ENCODE assay signal across 20 cellular contexts in the genomic region with DNA sequence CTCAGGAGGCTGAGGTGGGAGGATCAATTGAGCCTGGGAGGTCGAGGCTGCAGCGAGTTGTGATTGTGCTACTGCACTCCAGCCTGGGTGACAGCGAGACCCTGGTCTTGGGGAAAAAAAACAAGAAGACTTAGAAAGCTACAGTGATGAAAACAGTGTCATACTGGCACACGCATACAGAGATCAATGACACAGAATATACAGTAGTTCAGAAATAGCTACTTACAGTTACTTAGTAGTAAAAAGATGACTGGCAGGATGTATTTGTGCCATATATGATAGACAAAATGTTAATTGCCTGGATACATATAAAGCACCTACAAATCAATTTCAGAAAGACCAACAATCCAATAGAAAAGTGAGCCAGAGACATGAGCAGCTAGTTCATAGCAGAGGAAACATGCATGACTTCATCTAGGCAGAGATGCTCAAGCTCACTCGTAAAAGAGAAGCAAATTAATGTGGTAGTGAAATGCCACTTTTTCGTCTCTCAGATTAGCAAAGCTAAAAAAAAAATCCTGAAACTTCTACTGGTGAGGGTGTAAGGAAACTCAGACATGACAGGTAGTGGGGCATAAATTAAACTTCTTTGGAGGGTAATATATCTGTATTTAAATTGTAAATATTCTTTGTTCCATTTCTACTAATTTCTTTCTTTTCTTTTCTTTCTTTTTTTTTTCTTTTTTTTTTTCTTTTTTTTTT. TPM values are rescaled to one million over a fixed set of nuclear protein-coding genes. Genes with fewer than 3 reads are reported as not detected.
DNase-seq lines count a peak whose midpoint lies in the region; ATAC-seq and TF ChIP-seq lines count a peak whose summit lies in the region.
"Had no signal": no experiment of that assay in that cellular context is flagged by ENCODE, and none has a peak within 500 bp of the region (broad histone marks: within the 10 kb centered on the region; RNA-seq: fewer than 3 reads in every experiment).

No MANE protein-coding gene starts in this region.

- peak overlapping the region in 4 of 5 experiments; percentile 40 to 81 (median 60) for H3K27ac Mint-ChIP-seq in brain
- H3K27ac Mint-ChIP-seq: activated naive CD4-positive, alpha-beta T cell treated with anti-CD3 and anti-CD28 coated beads, Interleukin-2, amount 10 ng/mL, durations not matched to agents 7 days and 5 days had no signal

- peaks cover 3% of the 10 kb centered on the region; the same call in 1 of the 2 replicates for H3K36me3 ChIP-seq in DOHH2 (ENCODE audit: control insufficient read depth, low read length)
- H3K36me3 ChIP-seq in mammary epithelial cell (ENCODE audit: insufficient read depth, low read length) = no peaks in the 10 kb centered on the region
- H3K36me3 ChIP-seq: neutrophil, right atrium auricular region, suprapubic skin had no signal

- H3K27ac ChIP-seq in DOHH2 (ENCODE audit: low read depth, low read length) (peak overlapping the region; percentile 59), mammary epithelial cell (ENCODE audit: insufficient read depth, low read depth, low read length) (no peak overlapping the region)
- H3K27ac ChIP-seq: body of pancreas, neutrophil, right atrium auricular region, suprapubic skin had no signal

- CTCF ChIA-PET in mammary epithelial cell (lab: Charles Lee; ENCODE audit: low non-redundant PET) = no interaction called here

- peaks cover 4% of the 10 kb centered on the region; the same call in 1 of the 2 replicates for H3K9me3 ChIP-seq in DOHH2 (ENCODE audit: control insufficient read depth, insufficient read depth, low read length)
- H3K9me3 ChIP-seq in mammary epithelial cell (replicated peaks; ENCODE audit: insufficient read depth, low read length) = no peaks in the 10 kb centered on the region
- H3K9me3 ChIP-seq: body of pancreas, neutrophil, right atrium auricular region, suprapubic skin had no signal

- H3K36me3 Mint-ChIP-seq in brain = no peaks in the 10 kb centered on the region

- H3K27me3 Mint-ChIP-seq in brain = peaks cover 5% of the 10 kb centered on the region

- DNase-seq in DMS 273 (lab: John Stamatoyannopoulos, UW; ENCODE audit: unreplicated experiment) (no peak), NCI-H748 (lab: John Stamatoyannopoulos, UW; ENCODE audit: unreplicated experiment) (no peak), Ammon's horn (ENCODE audit: low spot score) (no peak), mammary epithelial cell (no peak)
- DNase-seq: activated CD4-positive, CD25-positive, alpha-beta regulatory T cell; activated naive CD4-positive, alpha-beta T cell treated with anti-CD3 and anti-CD28 coated beads, Interleukin-2, amount 10 ng/mL, durations not matched to agents 7 days and 5 days; body of pancreas; DMS153; erythroblast; mesenchymal stem cell; NCI-H187; NCI-H524 had no signal

- 84% methylated on average over 6 of the region's 6 CpGs for WGBS in mammary epithelial cell (ENCODE audit: low coverage, missing lambda C conversion rate)

- H3K9ac ChIP-seq in mammary epithelial cell (ENCODE audit: insufficient read depth, low read length) = no peak overlapping the region

- in situ Hi-C loops in mammary epithelial cell (cut with MboI; ENCODE audit: low sequenced_read_pairs in 2 of 2) = no loop called here

- H3K4me2 ChIP-seq in DOHH2 (ENCODE audit: low read length) = peak overlapping the region; percentile 78
- H3K4me2 ChIP-seq in mammary epithelial cell (ENCODE audit: insufficient read depth, low read depth, low read length) = no peak overlapping the region

- BruUV-seq in mammary epithelial cell (replicated peaks; lab: Mats Ljungman, UMichigan) = no TSS peak

- H3K4me1 ChIP-seq in DOHH2 (ENCODE audit: control insufficient read depth, low read length) (peaks cover 93% of the 10 kb centered on the region), mammary epithelial cell (ENCODE audit: insufficient read depth, low read length) (no peaks in the 10 kb centered on the region)

- dilution Hi-C loops in mammary epithelial cell (cut with HindIII; ENCODE audit: low sequenced_read_pairs) = no loop called here

- H2AFZ ChIP-seq in mammary epithelial cell (ENCODE audit: low read depth, low read length) = no peak overlapping the region

- H3K4me3 ChIP-seq in DOHH2 (ENCODE audit: low read length) (peak overlapping the region; percentile 50), mammary epithelial cell (replicated peaks in 1 of 3; ENCODE audit: insufficient read depth in 1 of 3, low read depth in 2 of 3, low read length in 3 of 3) (no peak overlapping the region)
- H3K4me3 ChIP-seq: body of pancreas, right atrium auricular region, suprapubic skin had no signal

- intact Hi-C loops in mammary epithelial cell (cut with micrococcal nuclease) = no loop called here

- H3F3A ChIP-seq in DOHH2 (ENCODE audit: control insufficient read depth, insufficient read depth) = peaks cover 19% of the 10 kb centered on the region

- H3K9me3 Mint-ChIP-seq in brain = no peaks in the 10 kb centered on the region
- H3K9me3 Mint-ChIP-seq: activated naive CD4-positive, alpha-beta T cell treated with anti-CD3 and anti-CD28 coated beads, Interleukin-2, amount 10 ng/mL, durations not matched to agents 7 days and 5 days had no signal

- no peaks in the 10 kb centered on the region for H3K9me2 ChIP-seq in DOHH2 (replicated peaks; ENCODE audit: control insufficient read depth, low read length)

- peak overlapping the region; percentile 52 to 86 (median 65) for H3K4me3 Mint-ChIP-seq in brain
- H3K4me3 Mint-ChIP-seq: activated naive CD4-positive, alpha-beta T cell treated with anti-CD3 and anti-CD28 coated beads, Interleukin-2, amount 10 ng/mL, durations not matched to agents 7 days and 5 days had no signal

- peak; percentile 43 for ATAC-seq in GM18873 (IDR thresholded peaks at IDR 0.05; ENCODE audit: low FRiP score, unreplicated experiment)
- ATAC-seq in HG03175 (IDR thresholded peaks at IDR 0.05; ENCODE audit: unreplicated experiment) = peak; percentile 39
- ATAC-seq: body of pancreas, Panc1 had no signal

- H4K20me1 ChIP-seq in DOHH2 (ENCODE audit: control insufficient read depth, insufficient read depth, low read depth, low read length) (no peaks in the 10 kb centered on the region), mammary epithelial cell (ENCODE audit: insufficient read depth, low read length) (no peaks in the 10 kb centered on the region)

- H3K79me2 ChIP-seq in DOHH2 (ENCODE audit: control insufficient read depth, low read length) = peaks cover 21% of the 10 kb centered on the region
- H3K79me2 ChIP-seq in mammary epithelial cell (ENCODE audit: insufficient read depth, low read length) = no peaks in the 10 kb centered on the region

- peaks cover 42% of the 10 kb centered on the region for H3K4me1 Mint-ChIP-seq in brain

- H3K27me3 ChIP-seq in DOHH2 (ENCODE audit: control insufficient read depth, low read length) (no peaks in the 10 kb centered on the region), mammary epithelial cell (ENCODE audit: insufficient read depth, low read length) (no peaks in the 10 kb centered on the region)
- H3K27me3 ChIP-seq: body of pancreas, neutrophil, right atrium auricular region, suprapubic skin had no signal

- TF ChIP-seq CTCF in DOHH2 (IDR thresholded peaks at IDR 0.05; ENCODE audit: low read depth, low read length, poor library complexity, severe bottlenecking) = no peak
- TF ChIP-seq CTCF in brain (conservative IDR thresholded peaks at IDR 0.05) = no peak
- no peak for TF ChIP-seq CTCF in mammary epithelial cell (conservative IDR thresholded peaks at IDR 0.05 in 1 of 2, IDR thresholded peaks at IDR 0.05 in 1 of 2; ENCODE audit: extremely low read depth in 1 of 2, insufficient read depth in 1 of 2, low read depth in 1 of 2, low read length in 2 of 2)

RNA-seq across cellular contexts. Expression of gene ALDH2, which starts 2.5 kb away (rescaled TPM):
- 157 TPM for polyA plus RNA-seq in brain (ENCODE audit: insufficient read depth, low read depth, low replicate concordance)
- total RNA-seq in mammary epithelial cell = under 1 TPM in 1 of 2 donors, not detected in 1; 0.38 TPM
- not detected for polyA plus RNA-seq in mammary epithelial cell
- polyA minus RNA-seq in mammary epithelial cell = not detected

Comparison
In these comparisons a context has a peak if more than half of its experiments do, and no peak if none do; other contexts are left out.
1. RNA of gene ALDH2, which starts 2.5 kb away (polyA plus RNA-seq): 157 TPM in brain (single experiment); not detected in mammary epithelial cell (single experiment); every median in the first group is over 100 times any median in the second.